In genomic region chr13:52652980-52653303, GRCh38 we compare ENCODE assay signal across 8 cellular contexts. TPM values are rescaled to one million over a fixed set of nuclear protein-coding genes. Genes with fewer than 3 reads are reported as not detected.
A peak's percentile ranks its signal among the peaks of the same experiment; 100 is the strongest.
DNase-seq lines count a peak whose midpoint lies in the region; ATAC-seq and TF ChIP-seq lines count a peak whose summit lies in the region.

No MANE protein-coding gene starts in this region.

- H3K4me3 Mint-ChIP-seq in Calu3 (ENCODE audit: low read depth, unreplicated experiment) = no peak overlapping the region
- no peak overlapping the region for H3K4me3 Mint-ChIP-seq in progenitor cell of endocrine pancreas (ENCODE audit: low read depth)

- H2AK5ac ChIP-seq in mesenchymal stem cell (ENCODE audit: low read length, severe bottlenecking) = no peak overlapping the region

- peak overlapping the region; percentile 81 for H4K8ac ChIP-seq in mesenchymal stem cell (ENCODE audit: low read length)

- H2BK12ac ChIP-seq in mesenchymal stem cell (ENCODE audit: low read length in 2 of 2) = no peak overlapping the region

- DNase-seq in Calu3 (no peak), caudate nucleus (lab: John Stamatoyannopoulos, UW) (peak in 6 of 61 donors; percentile 59 to 73 (median 69)), mesenchymal stem cell (no peak), aorta (peak in 1 of 2 donors; percentile 79), DMS53 (lab: John Stamatoyannopoulos, UW) (no peak), progenitor cell of endocrine pancreas (ENCODE audit: low spot score, unreplicated experiment) (no peak)

- H3K27me3 Mint-ChIP-seq in Calu3 (ENCODE audit: unreplicated experiment) (no peaks in the 10 kb centered on the region), progenitor cell of endocrine pancreas (no peaks in the 10 kb centered on the region)

- H2BK120ac ChIP-seq in mesenchymal stem cell (ENCODE audit: low read depth, low read length) = no peak overlapping the region

- peak overlapping the region; percentile 14 to 70 for H3K18ac ChIP-seq in mesenchymal stem cell (ENCODE audit: low read depth in 1 of 2, low read length in 2 of 2)

- H3K9me3 Mint-ChIP-seq in Calu3 (ENCODE audit: low read depth, unreplicated experiment) = no peaks in the 10 kb centered on the region
- H3K9me3 Mint-ChIP-seq in progenitor cell of endocrine pancreas (ENCODE audit: low read depth) = no peaks in the 10 kb centered on the region

- ATAC-seq in GM21390 (IDR thresholded peaks at IDR 0.05; ENCODE audit: unreplicated experiment) (peak; percentile 34), HG03558 (IDR thresholded peaks at IDR 0.05; ENCODE audit: extremely low read depth, unreplicated experiment) (peak; percentile 4), aorta (ENCODE audit: low FRiP score) (peak; percentile 42)

- no peak overlapping the region for H3K27ac Mint-ChIP-seq in Calu3 (ENCODE audit: unreplicated experiment)
- H3K27ac Mint-ChIP-seq in progenitor cell of endocrine pancreas = no peak overlapping the region

- no peak overlapping the region for H2AFZ ChIP-seq in mesenchymal stem cell (ENCODE audit: low read depth, low read length)

- peak overlapping the region; percentile 98 for H3K27ac ChIP-seq in caudate nucleus (ENCODE audit: low read depth, low read length)
- peak overlapping the region; percentile 100 for H3K27ac ChIP-seq in mesenchymal stem cell (ENCODE audit: low read length, poor library complexity, severe bottlenecking)
- H3K27ac ChIP-seq in aorta (ENCODE audit: low read depth in 1 of 2, low read length in 2 of 2) = peak overlapping the region; percentile 57 to 95

- peaks cover 4% of the 10 kb centered on the region for H3K36me3 Mint-ChIP-seq in Calu3 (ENCODE audit: insufficient read depth, unreplicated experiment)
- peaks cover 11% of the 10 kb centered on the region for H3K36me3 Mint-ChIP-seq in progenitor cell of endocrine pancreas (ENCODE audit: insufficient read depth)

- H3K23ac ChIP-seq in mesenchymal stem cell (ENCODE audit: low read length in 2 of 2) = no peak overlapping the region

- CTCF ChIA-PET in Calu3 (lab: Charles Lee) = interaction anchor here (0.6 to 1.8 kb wide), 7 partner anchors 12 to 315 kb away, joined by 3 to 12 read pairs (median 5); no protein-coding TSS in a partner anchor

- peak overlapping the region; percentile 99 for H3K9ac ChIP-seq in mesenchymal stem cell (ENCODE audit: low read length)

- BruUV-seq in Calu3 (replicated peaks; lab: Mats Ljungman, UMichigan) = no TSS peak

- H3K14ac ChIP-seq in mesenchymal stem cell (ENCODE audit: low read length in 2 of 2) = no peak overlapping the region

- peak overlapping the region; percentile 13 to 75 for H3K4ac ChIP-seq in mesenchymal stem cell (ENCODE audit: low read depth in 1 of 2, low read length in 2 of 2)

- WGBS in mesenchymal stem cell = 0% methylated on average over 13 of the region's 18 CpGs
- 0 to 1% methylated on average over 18 of the region's 18 CpGs for WGBS in aorta, 2 donors

- H3K4me1 ChIP-seq in mesenchymal stem cell (ENCODE audit: control insufficient read depth, insufficient read depth, low read depth, low read length) (peaks cover 2% of the 10 kb centered on the region), aorta (ENCODE audit: control insufficient read depth in 1 of 2, insufficient read depth in 2 of 2, low read length in 2 of 2) (peaks cover 2 to 4% of the 10 kb centered on the region in 2 donors)

- H3K4me1 Mint-ChIP-seq in Calu3 (ENCODE audit: low read depth, unreplicated experiment) (no peaks in the 10 kb centered on the region), progenitor cell of endocrine pancreas (ENCODE audit: low read depth) (peaks cover 7% of the 10 kb centered on the region)

- peak overlapping the region; percentile 71 to 88 for H3K4me3 ChIP-seq in mesenchymal stem cell (ENCODE audit: insufficient read depth in 1 of 2, low read depth in 1 of 2, low read length in 2 of 2)
- H3K4me3 ChIP-seq in aorta (ENCODE audit: low read length in 2 of 2) = peak overlapping the region; percentile 91 to 98

- peak overlapping the region; percentile 15 for H2BK5ac ChIP-seq in mesenchymal stem cell (ENCODE audit: low read depth, low read length, poor library complexity, severe bottlenecking)

- H3K27me3 ChIP-seq in mesenchymal stem cell (ENCODE audit: control insufficient read depth in 1 of 2, insufficient read depth in 1 of 2, low read length in 2 of 2) = no peaks in the 10 kb centered on the region
- no peaks in the 10 kb centered on the region for H3K27me3 ChIP-seq in aorta (ENCODE audit: control insufficient read depth in 1 of 2, insufficient read depth in 2 of 2, low read length in 1 of 2)

- no peak overlapping the region for H4K91ac ChIP-seq in mesenchymal stem cell (ENCODE audit: low read length)

- H3K79me1 ChIP-seq in mesenchymal stem cell (replicated peaks; ENCODE audit: low read length, poor library complexity, severe bottlenecking) = peaks cover 3% of the 10 kb centered on the region

- H3K36me3 ChIP-seq in mesenchymal stem cell (ENCODE audit: control insufficient read depth in 1 of 2, insufficient read depth in 2 of 2, low read depth in 1 of 2, low read length in 2 of 2) (peaks cover 7 to 27% of the 10 kb centered on the region in 2 experiments), aorta (ENCODE audit: control insufficient read depth in 1 of 2, insufficient read depth in 2 of 2, low read length in 1 of 2) (peaks cover 0 to 3% of the 10 kb centered on the region in 2 donors)

- intact Hi-C loops in Calu3 (cut with micrococcal nuclease; ENCODE audit: unreplicated experiment) (loop anchor here (2.0 kb wide), 1 partner anchor 156 kb away; no protein-coding TSS in a partner anchor), aorta (cut with DNase I) (loop anchor here in 1 of 2 donors (10.0 kb wide), 1 partner anchor 208 kb away; no protein-coding TSS in a partner anchor)

- peak overlapping the region; percentile 40 for H2BK15ac ChIP-seq in mesenchymal stem cell (ENCODE audit: low read depth, poor library complexity, severe bottlenecking)

- H3K4me2 ChIP-seq in mesenchymal stem cell (ENCODE audit: low read length, poor library complexity, severe bottlenecking) = peak overlapping the region; percentile 81

- H3K9me3 ChIP-seq in mesenchymal stem cell (ENCODE audit: control insufficient read depth, low read length) (no peaks in the 10 kb centered on the region), aorta (ENCODE audit: control insufficient read depth, low read length) (no peaks in the 10 kb centered on the region)

- TF ChIP-seq CTCF in Calu3 (IDR thresholded peaks at IDR 0.05; ENCODE audit: unreplicated experiment) (peak; percentile 66), progenitor cell of endocrine pancreas (IDR thresholded peaks at IDR 0.05; ENCODE audit: unreplicated experiment) (no peak)

RNA-seq across cellular contexts. Expression of gene SUGT1, which starts 0.3 kb away (rescaled TPM):
- total RNA-seq in Calu3 (2022) (48.0 and 58.4 TPM in 2 replicates), aorta (10 to 100 TPM; 44.2 to 44.4 TPM), progenitor cell of endocrine pancreas (67.8 and 68.0 TPM in 2 replicates)
- polyA plus RNA-seq in mesenchymal stem cell (2013, experiment 1 of 2) = 76.0 TPM
- 78.8 TPM for polyA plus RNA-seq in mesenchymal stem cell (2013, experiment 2 of 2)
- 10 to 100 TPM; 30.2 to 36.4 TPM for polyA plus RNA-seq in aorta

RNA-seq across cellular contexts. Expression of gene HNRNPA1L2, which starts 10.7 kb away (rescaled TPM):
- total RNA-seq in Calu3 (2022) (6.8 and 8.6 TPM in 2 replicates), aorta (1 to 10 TPM; 5.0 to 9.9 TPM), progenitor cell of endocrine pancreas (10.7 and 12.0 TPM in 2 replicates)
- 5.5 TPM for polyA plus RNA-seq in mesenchymal stem cell (2013, experiment 1 of 2)
- 4.6 TPM for polyA plus RNA-seq in mesenchymal stem cell (2013, experiment 2 of 2)
- 10 to 100 TPM in 1 of 2 donors, 1 to 10 TPM in 1; 6.9 to 14.4 TPM for polyA plus RNA-seq in aorta
